Comparison of ENCODE assay signal across 8 cellular contexts in genomic region chr7:44735403-44736165, GRCh38. TPM values are rescaled to one million over a fixed set of nuclear protein-coding genes. Genes with fewer than 3 reads are reported as not detected.
DNase-seq lines count a peak whose midpoint lies in the region; ATAC-seq lines count a peak whose summit lies in the region.

No MANE protein-coding gene starts in this region.

- intact Hi-C loops in dendritic cell treated with granulocyte-macrophage colony-stimulating factor and Interleukin-4, amounts not matched to agents 40 ng/mL and 50 ng/mL, for 4 days (cut with micrococcal nuclease) = no loop called here
- intact Hi-C loops in left colon (cut with DNase I, micrococcal nuclease) = no loop called here

- no peaks in the 10 kb centered on the region for H3K36me3 Mint-ChIP-seq in activated CD8-positive, alpha-beta memory T cell treated with anti-CD3 and anti-CD28 coated beads, Interleukin-2, amount 10 ng/mL, durations not matched to agents 7 days and 5 days
- H3K36me3 Mint-ChIP-seq in dendritic cell treated with granulocyte-macrophage colony-stimulating factor and Interleukin-4, amounts not matched to agents 40 ng/mL and 50 ng/mL, for 4 days (ENCODE audit: low read depth) = no peaks in the 10 kb centered on the region
- H3K36me3 Mint-ChIP-seq in stimulated activated memory B cell treated with anti-CD40 and anti-IgM and Interleukin-4, amounts not matched to agents 10 μg/mL and 1 μg/mL and 100 μg/mL, for 72 hours = no peaks in the 10 kb centered on the region

- H3K27ac Mint-ChIP-seq in activated CD8-positive, alpha-beta memory T cell treated with anti-CD3 and anti-CD28 coated beads, Interleukin-2, amount 10 ng/mL, durations not matched to agents 7 days and 5 days = no peak overlapping the region
- peak overlapping the region; percentile 79 for H3K27ac Mint-ChIP-seq in dendritic cell treated with granulocyte-macrophage colony-stimulating factor and Interleukin-4, amounts not matched to agents 40 ng/mL and 50 ng/mL, for 4 days
- H3K27ac Mint-ChIP-seq in stimulated activated memory B cell treated with anti-CD40 and anti-IgM and Interleukin-4, amounts not matched to agents 10 μg/mL and 1 μg/mL and 100 μg/mL, for 72 hours = peak overlapping the region; percentile 69

- peaks cover 2% of the 10 kb centered on the region for H3K27me3 Mint-ChIP-seq in activated CD8-positive, alpha-beta memory T cell treated with anti-CD3 and anti-CD28 coated beads, Interleukin-2, amount 10 ng/mL, durations not matched to agents 7 days and 5 days
- H3K27me3 Mint-ChIP-seq in dendritic cell treated with granulocyte-macrophage colony-stimulating factor and Interleukin-4, amounts not matched to agents 40 ng/mL and 50 ng/mL, for 4 days = peaks cover 2% of the 10 kb centered on the region
- no peaks in the 10 kb centered on the region for H3K27me3 Mint-ChIP-seq in stimulated activated memory B cell treated with anti-CD40 and anti-IgM and Interleukin-4, amounts not matched to agents 10 μg/mL and 1 μg/mL and 100 μg/mL, for 72 hours

- H3K4me1 Mint-ChIP-seq in activated CD8-positive, alpha-beta memory T cell treated with anti-CD3 and anti-CD28 coated beads, Interleukin-2, amount 10 ng/mL, durations not matched to agents 7 days and 5 days = peaks cover 10% of the 10 kb centered on the region
- H3K4me1 Mint-ChIP-seq in dendritic cell treated with granulocyte-macrophage colony-stimulating factor and Interleukin-4, amounts not matched to agents 40 ng/mL and 50 ng/mL, for 4 days (ENCODE audit: low read depth) = peaks cover 27% of the 10 kb centered on the region
- peaks cover 13% of the 10 kb centered on the region for H3K4me1 Mint-ChIP-seq in stimulated activated memory B cell treated with anti-CD40 and anti-IgM and Interleukin-4, amounts not matched to agents 10 μg/mL and 1 μg/mL and 100 μg/mL, for 72 hours

- no peak overlapping the region for H3K4me3 Mint-ChIP-seq in activated CD8-positive, alpha-beta memory T cell treated with anti-CD3 and anti-CD28 coated beads, Interleukin-2, amount 10 ng/mL, durations not matched to agents 7 days and 5 days
- no peak overlapping the region for H3K4me3 Mint-ChIP-seq in dendritic cell treated with granulocyte-macrophage colony-stimulating factor and Interleukin-4, amounts not matched to agents 40 ng/mL and 50 ng/mL, for 4 days
- H3K4me3 Mint-ChIP-seq in stimulated activated memory B cell treated with anti-CD40 and anti-IgM and Interleukin-4, amounts not matched to agents 10 μg/mL and 1 μg/mL and 100 μg/mL, for 72 hours = peak overlapping the region; percentile 11

- no peaks in the 10 kb centered on the region for H3K9me3 Mint-ChIP-seq in activated CD8-positive, alpha-beta memory T cell treated with anti-CD3 and anti-CD28 coated beads, Interleukin-2, amount 10 ng/mL, durations not matched to agents 7 days and 5 days (ENCODE audit: low read depth)
- H3K9me3 Mint-ChIP-seq in dendritic cell treated with granulocyte-macrophage colony-stimulating factor and Interleukin-4, amounts not matched to agents 40 ng/mL and 50 ng/mL, for 4 days = no peaks in the 10 kb centered on the region
- H3K9me3 Mint-ChIP-seq in stimulated activated memory B cell treated with anti-CD40 and anti-IgM and Interleukin-4, amounts not matched to agents 10 μg/mL and 1 μg/mL and 100 μg/mL, for 72 hours = no peaks in the 10 kb centered on the region

- ATAC-seq in activated CD8-positive, alpha-beta memory T cell treated with anti-CD3 and anti-CD28 coated beads, Interleukin-2, amount 10 ng/mL, durations not matched to agents 7 days and 5 days = peak; percentile 90
- ATAC-seq in stimulated activated memory B cell treated with anti-CD40 and anti-IgM and Interleukin-4, amounts not matched to agents 10 μg/mL and 1 μg/mL and 100 μg/mL, for 72 hours = peak; percentile 85
- ATAC-seq in left colon = no peak

- peak; percentile 62 for DNase-seq in activated CD8-positive, alpha-beta memory T cell treated with anti-CD3 and anti-CD28 coated beads, Interleukin-2, amount 10 ng/mL, durations not matched to agents 7 days and 5 days
- DNase-seq in activated CD8-positive, alpha-beta memory T cell treated with anti-CD3 and anti-CD28 coated beads for 24 hours = no peak
- DNase-seq in RPMI8226 = peak; percentile 22
- DNase-seq in cerebellar nuclear complex (lab: John Stamatoyannopoulos, UW) = no peak
- no peak for DNase-seq in left colon
- DNase-seq in NCI-H2227 treated with DMSO at 0.1 percent for 48 hours (lab: John Stamatoyannopoulos, UW) = no peak

- CTCF ChIA-PET in activated CD8-positive, alpha-beta memory T cell treated with anti-CD3 and anti-CD28 coated beads, Interleukin-2, amount 10 ng/mL, durations not matched to agents 7 days and 5 days (lab: Charles Lee) = interaction anchor here (0.7 to 1.6 kb wide), 2 partner anchors 96 to 140 kb away, joined by 3 to 4 read pairs; no protein-coding TSS in a partner anchor

RNA-seq across cellular contexts. Expression of gene ZMIZ2, which starts 13.1 kb away (rescaled TPM):
- total RNA-seq in activated CD8-positive, alpha-beta memory T cell treated with anti-CD3 and anti-CD28 coated beads, Interleukin-2, amount 10 ng/mL, durations not matched to agents 7 days and 5 days = 100 to 1,000 TPM; 103 to 120 TPM
- 10 to 100 TPM; 67.1 to 83.3 TPM for total RNA-seq in left colon

Comparison
In these comparisons a context has a peak if more than half of its experiments do, and no peak if none do; other contexts are left out.
1. DNase-seq: peak in activated CD8-positive, alpha-beta memory T cell treated with anti-CD3 and anti-CD28 coated beads, Interleukin-2, amount 10 ng/mL, durations not matched to agents 7 days and 5 days (single experiment) and RPMI8226 (single experiment); none in activated CD8-positive, alpha-beta memory T cell treated with anti-CD3 and anti-CD28 coated beads for 24 hours (single experiment), cerebellar nuclear complex (0 of 2), left colon (0 of 2) and NCI-H2227 treated with DMSO at 0.1 percent for 48 hours (single experiment).